ENCODE assay signal across 8 cellular contexts in genomic region chr3:197029511-197030167, GRCh38.
DNase-seq lines count a peak whose midpoint lies in the region; ATAC-seq lines count a peak whose summit lies in the region.

TSS of gene MELTF (minus strand) at chr3:197029817. CDS start at chr3:197029702, 115 bp downstream.

- peak; percentile 71 for DNase-seq in ELF-1 (ENCODE audit: low read depth, low spot score)
- peak; percentile 45 for DNase-seq in KG1 (lab: John Stamatoyannopoulos, UW)
- peak; percentile 48 to 72 (median 55) for DNase-seq in T-helper 1 cell
- peak; percentile 90 for DNase-seq in amniotic epithelial cell (ENCODE audit: low read depth)
- peak; percentile 70 for DNase-seq in stimulated activated CD4-positive, alpha-beta T cell treated with anti-CD3 and anti-CD28 coated beads, Interleukin-12 subunit alpha, Interleukin-12 subunit beta, amount 100 ng/mL, for 4 hours

- H3K4me3 ChIP-seq in iPS-11a (ENCODE audit: low read depth, low read length) = peak within 1 kb of the TSS; percentile 37

- ATAC-seq in GM21528 (IDR thresholded peaks at IDR 0.05; ENCODE audit: low FRiP score, unreplicated experiment) = peak; percentile 86
- ATAC-seq in HG02970 (IDR thresholded peaks at IDR 0.05; ENCODE audit: low FRiP score, unreplicated experiment) = no peak
